ENCODE assay signal across 18 cellular contexts in genomic region chr10:128993911-128994538, GRCh38.
A peak's percentile ranks its signal among the peaks of the same experiment; 100 is the strongest.
DNase-seq lines count a peak whose midpoint lies in the region; ATAC-seq and TF ChIP-seq lines count a peak whose summit lies in the region.
"Had no signal": no experiment of that assay in that cellular context is flagged by ENCODE, and none has a peak within 500 bp of the region (broad histone marks: within the 10 kb centered on the region; RNA-seq: fewer than 3 reads in every experiment).

No MANE protein-coding gene starts in this region.

- no peaks in the 10 kb centered on the region for H3K4me1 ChIP-seq in right atrium auricular region
- H3K4me1 ChIP-seq in heart left ventricle: no peaks in the 10 kb centered on the region
- no peaks in the 10 kb centered on the region for H3K4me1 ChIP-seq in vagina
- H3K4me1 ChIP-seq in SJCRH30: no peaks in the 10 kb centered on the region

- no peak for TF ChIP-seq CTCF in right atrium auricular region (IDR thresholded peaks at IDR 0.05)
- TF ChIP-seq CTCF in heart left ventricle (IDR thresholded peaks at IDR 0.05): no peak
- no peak for TF ChIP-seq CTCF in osteocyte (IDR thresholded peaks at IDR 0.05)
- no peak for TF ChIP-seq CTCF in vagina (IDR thresholded peaks at IDR 0.05)

- no peaks in the 10 kb centered on the region for H3K36me3 ChIP-seq in right atrium auricular region
- no peaks in the 10 kb centered on the region for H3K36me3 ChIP-seq in heart left ventricle
- no peaks in the 10 kb centered on the region for H3K36me3 ChIP-seq in vagina
- no peaks in the 10 kb centered on the region for H3K36me3 ChIP-seq in SJCRH30

- H3K27ac Mint-ChIP-seq in osteocyte (ENCODE audit: unreplicated experiment): no peak overlapping the region
- H3K27ac Mint-ChIP-seq: B cell, GM23338 had no signal

- no peaks in the 10 kb centered on the region for H3K27me3 Mint-ChIP-seq in osteocyte (ENCODE audit: unreplicated experiment)
- H3K27me3 Mint-ChIP-seq: B cell; CD4-positive, alpha-beta memory T cell had no signal

- H3K4me3 Mint-ChIP-seq in osteocyte (ENCODE audit: unreplicated experiment): no peak overlapping the region
- H3K4me3 Mint-ChIP-seq: B cell; CD4-positive, alpha-beta memory T cell; GM23338; H9 had no signal

- H3K4me3 ChIP-seq in right atrium auricular region: no peak overlapping the region
- H3K4me3 ChIP-seq in heart left ventricle: no peak overlapping the region
- H3K4me3 ChIP-seq in vagina: no peak overlapping the region
- H3K4me3 ChIP-seq in SJCRH30: no peak overlapping the region
- H3K4me3 ChIP-seq: GM23338 had no signal

- H3K36me3 Mint-ChIP-seq in osteocyte (ENCODE audit: unreplicated experiment): no peaks in the 10 kb centered on the region
- H3K36me3 Mint-ChIP-seq: CD4-positive, alpha-beta memory T cell had no signal

- no peak for ATAC-seq in heart left ventricle
- ATAC-seq: GM23338, HCT116 had no signal

- no peaks in the 10 kb centered on the region for H3K27me3 ChIP-seq in right atrium auricular region
- peaks cover 0 to 9% (median 0%) of the 10 kb centered on the region in 9 donors for H3K27me3 ChIP-seq in heart left ventricle
- no peaks in the 10 kb centered on the region for H3K27me3 ChIP-seq in vagina
- H3K27me3 ChIP-seq in SJCRH30: no peaks in the 10 kb centered on the region

- TF ChIP-seq POLR2A in heart left ventricle (IDR thresholded peaks at IDR 0.05): no peak
- TF ChIP-seq POLR2A in vagina (IDR thresholded peaks at IDR 0.05): no peak

- intact Hi-C loops in heart left ventricle (cut with DNase I): no loop called here
- intact Hi-C loops in vagina (cut with DNase I): no loop called here

- WGBS in heart left ventricle, 4 donors: 56 to 76% (median 67%) methylated on average over 8 of the region's 8 CpGs

- no peaks in the 10 kb centered on the region for H3K4me1 Mint-ChIP-seq in osteocyte (ENCODE audit: unreplicated experiment)
- H3K4me1 Mint-ChIP-seq: B cell; CD4-positive, alpha-beta memory T cell had no signal

- H3K9me3 Mint-ChIP-seq in osteocyte (ENCODE audit: unreplicated experiment): peaks cover 24% of the 10 kb centered on the region
- H3K9me3 Mint-ChIP-seq: GM23338, H9 had no signal

- DNase-seq in right atrium auricular region (ENCODE audit: low spot score) (peak; percentile 34), heart left ventricle (no peak), osteocyte (ENCODE audit: extremely low spot score, unreplicated experiment) (peak; percentile 62), vagina (ENCODE audit: extremely low spot score in 2 of 2) (peak; percentile 64 to 88), pons (ENCODE audit: low spot score) (no peak), SJCRH30 (no peak)
- DNase-seq: C1 segment of cervical spinal cord; Calu3; CD4-positive, alpha-beta memory T cell; COR-L47; DMS53; DMS79 treated with DMSO at 0.1 percent for 48 hours; GF-D8; H9 had no signal

- H3K27ac ChIP-seq in right atrium auricular region (no peak overlapping the region), heart left ventricle (no peak overlapping the region), vagina (no peak overlapping the region), SJCRH30 (no peak overlapping the region)
- H3K27ac ChIP-seq: 22Rv1 had no signal

- no peaks in the 10 kb centered on the region for H3K9me3 ChIP-seq in right atrium auricular region
- H3K9me3 ChIP-seq in heart left ventricle: no peaks in the 10 kb centered on the region
- no peaks in the 10 kb centered on the region for H3K9me3 ChIP-seq in vagina
- no peaks in the 10 kb centered on the region for H3K9me3 ChIP-seq in SJCRH30 (replicated peaks)

Comparison
In these comparisons a context has a peak if more than half of its experiments do, and no peak if none do; other contexts are left out.
1. DNase-seq: peak in right atrium auricular region (single experiment), osteocyte (single experiment) and vagina (2 of 2); none in heart left ventricle (0 of 5), pons (single experiment) and SJCRH30 (0 of 2).